In the genomic region with DNA sequence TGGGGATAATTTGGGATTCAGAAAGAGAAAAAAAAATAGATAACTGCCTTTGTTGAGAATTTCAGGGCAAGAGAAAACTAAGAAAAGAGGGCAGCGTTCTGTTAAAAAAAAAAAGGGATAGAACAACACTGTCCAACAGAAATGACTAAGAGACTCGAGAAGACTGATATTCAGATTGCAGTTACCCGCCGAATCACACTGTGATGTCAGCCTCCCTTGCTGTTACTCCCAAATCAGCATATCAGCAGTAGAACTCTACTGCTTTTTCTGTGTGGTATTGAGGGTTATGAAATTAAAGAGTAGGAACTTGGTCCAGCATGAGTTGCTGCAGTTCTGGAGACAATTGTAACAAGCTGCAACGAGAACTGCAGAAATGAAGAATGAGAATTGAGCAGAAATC, we compare ENCODE assay signal across 1 cellular context.
TF ChIP-seq lines count a peak whose summit lies in the region.

No MANE protein-coding gene starts in this region.

TF ChIP-seq in K562, 482 proteins besides CTCF, POLR2A, EP300 and RAD21:
- 0 out of 2 replicates have a peak, but pooled peaks have one; percentile 40 for TF ChIP-seq ZNF384 (IDR thresholded peaks at IDR 0.05; ENCODE audit: low read depth, low read length)
- TF ChIP-seq, protein P1, sequence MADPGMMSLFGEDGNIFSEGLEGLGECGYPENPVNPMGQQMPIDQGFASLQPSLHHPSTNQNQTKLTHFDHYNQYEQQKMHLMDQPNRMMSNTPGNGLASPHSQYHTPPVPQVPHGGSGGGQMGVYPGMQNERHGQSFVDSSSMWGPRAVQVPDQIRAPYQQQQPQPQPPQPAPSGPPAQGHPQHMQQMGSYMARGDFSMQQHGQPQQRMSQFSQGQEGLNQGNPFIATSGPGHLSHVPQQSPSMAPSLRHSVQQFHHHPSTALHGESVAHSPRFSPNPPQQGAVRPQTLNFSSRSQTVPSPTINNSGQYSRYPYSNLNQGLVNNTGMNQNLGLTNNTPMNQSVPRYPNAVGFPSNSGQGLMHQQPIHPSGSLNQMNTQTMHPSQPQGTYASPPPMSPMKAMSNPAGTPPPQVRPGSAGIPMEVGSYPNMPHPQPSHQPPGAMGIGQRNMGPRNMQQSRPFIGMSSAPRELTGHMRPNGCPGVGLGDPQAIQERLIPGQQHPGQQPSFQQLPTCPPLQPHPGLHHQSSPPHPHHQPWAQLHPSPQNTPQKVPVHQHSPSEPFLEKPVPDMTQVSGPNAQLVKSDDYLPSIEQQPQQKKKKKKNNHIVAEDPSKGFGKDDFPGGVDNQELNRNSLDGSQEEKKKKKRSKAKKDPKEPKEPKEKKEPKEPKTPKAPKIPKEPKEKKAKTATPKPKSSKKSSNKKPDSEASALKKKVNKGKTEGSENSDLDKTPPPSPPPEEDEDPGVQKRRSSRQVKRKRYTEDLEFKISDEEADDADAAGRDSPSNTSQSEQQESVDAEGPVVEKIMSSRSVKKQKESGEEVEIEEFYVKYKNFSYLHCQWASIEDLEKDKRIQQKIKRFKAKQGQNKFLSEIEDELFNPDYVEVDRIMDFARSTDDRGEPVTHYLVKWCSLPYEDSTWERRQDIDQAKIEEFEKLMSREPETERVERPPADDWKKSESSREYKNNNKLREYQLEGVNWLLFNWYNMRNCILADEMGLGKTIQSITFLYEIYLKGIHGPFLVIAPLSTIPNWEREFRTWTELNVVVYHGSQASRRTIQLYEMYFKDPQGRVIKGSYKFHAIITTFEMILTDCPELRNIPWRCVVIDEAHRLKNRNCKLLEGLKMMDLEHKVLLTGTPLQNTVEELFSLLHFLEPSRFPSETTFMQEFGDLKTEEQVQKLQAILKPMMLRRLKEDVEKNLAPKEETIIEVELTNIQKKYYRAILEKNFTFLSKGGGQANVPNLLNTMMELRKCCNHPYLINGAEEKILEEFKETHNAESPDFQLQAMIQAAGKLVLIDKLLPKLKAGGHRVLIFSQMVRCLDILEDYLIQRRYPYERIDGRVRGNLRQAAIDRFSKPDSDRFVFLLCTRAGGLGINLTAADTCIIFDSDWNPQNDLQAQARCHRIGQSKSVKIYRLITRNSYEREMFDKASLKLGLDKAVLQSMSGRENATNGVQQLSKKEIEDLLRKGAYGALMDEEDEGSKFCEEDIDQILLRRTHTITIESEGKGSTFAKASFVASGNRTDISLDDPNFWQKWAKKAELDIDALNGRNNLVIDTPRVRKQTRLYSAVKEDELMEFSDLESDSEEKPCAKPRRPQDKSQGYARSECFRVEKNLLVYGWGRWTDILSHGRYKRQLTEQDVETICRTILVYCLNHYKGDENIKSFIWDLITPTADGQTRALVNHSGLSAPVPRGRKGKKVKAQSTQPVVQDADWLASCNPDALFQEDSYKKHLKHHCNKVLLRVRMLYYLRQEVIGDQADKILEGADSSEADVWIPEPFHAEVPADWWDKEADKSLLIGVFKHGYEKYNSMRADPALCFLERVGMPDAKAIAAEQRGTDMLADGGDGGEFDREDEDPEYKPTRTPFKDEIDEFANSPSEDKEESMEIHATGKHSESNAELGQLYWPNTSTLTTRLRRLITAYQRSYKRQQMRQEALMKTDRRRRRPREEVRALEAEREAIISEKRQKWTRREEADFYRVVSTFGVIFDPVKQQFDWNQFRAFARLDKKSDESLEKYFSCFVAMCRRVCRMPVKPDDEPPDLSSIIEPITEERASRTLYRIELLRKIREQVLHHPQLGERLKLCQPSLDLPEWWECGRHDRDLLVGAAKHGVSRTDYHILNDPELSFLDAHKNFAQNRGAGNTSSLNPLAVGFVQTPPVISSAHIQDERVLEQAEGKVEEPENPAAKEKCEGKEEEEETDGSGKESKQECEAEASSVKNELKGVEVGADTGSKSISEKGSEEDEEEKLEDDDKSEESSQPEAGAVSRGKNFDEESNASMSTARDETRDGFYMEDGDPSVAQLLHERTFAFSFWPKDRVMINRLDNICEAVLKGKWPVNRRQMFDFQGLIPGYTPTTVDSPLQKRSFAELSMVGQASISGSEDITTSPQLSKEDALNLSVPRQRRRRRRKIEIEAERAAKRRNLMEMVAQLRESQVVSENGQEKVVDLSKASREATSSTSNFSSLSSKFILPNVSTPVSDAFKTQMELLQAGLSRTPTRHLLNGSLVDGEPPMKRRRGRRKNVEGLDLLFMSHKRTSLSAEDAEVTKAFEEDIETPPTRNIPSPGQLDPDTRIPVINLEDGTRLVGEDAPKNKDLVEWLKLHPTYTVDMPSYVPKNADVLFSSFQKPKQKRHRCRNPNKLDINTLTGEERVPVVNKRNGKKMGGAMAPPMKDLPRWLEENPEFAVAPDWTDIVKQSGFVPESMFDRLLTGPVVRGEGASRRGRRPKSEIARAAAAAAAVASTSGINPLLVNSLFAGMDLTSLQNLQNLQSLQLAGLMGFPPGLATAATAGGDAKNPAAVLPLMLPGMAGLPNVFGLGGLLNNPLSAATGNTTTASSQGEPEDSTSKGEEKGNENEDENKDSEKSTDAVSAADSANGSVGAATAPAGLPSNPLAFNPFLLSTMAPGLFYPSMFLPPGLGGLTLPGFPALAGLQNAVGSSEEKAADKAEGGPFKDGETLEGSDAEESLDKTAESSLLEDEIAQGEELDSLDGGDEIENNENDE (IDR thresholded peaks at IDR 0.05; ENCODE audit: low read depth, low read length): no peak
TF ChIP-seq in K562: peak in this region for 1.
